ENCODE assay signal across 1 cellular context in genomic region chr15:101709466-101709865, GRCh38.
TF ChIP-seq lines count a peak whose summit lies in the region.

No MANE protein-coding gene starts in this region.

TF ChIP-seq in IMR-90, 13 proteins besides CTCF, POLR2A, EP300 and RAD21:
- TF ChIP-seq MXI1 (IDR thresholded peaks at IDR 0.05; ENCODE audit: borderline replicate concordance, low read depth, low read length) (no peak), RCOR1 (IDR thresholded peaks at IDR 0.05; ENCODE audit: insufficient replicate concordance, low read length) (no peak), MAZ (IDR thresholded peaks at IDR 0.05; ENCODE audit: borderline replicate concordance, low read depth, low read length) (no peak), MAFK (IDR thresholded peaks at IDR 0.05; ENCODE audit: low read depth, low read length) (no peak), BHLHE40 (IDR thresholded peaks at IDR 0.05; ENCODE audit: low read depth, low read length) (no peak), ELK1 (IDR thresholded peaks at IDR 0.05; ENCODE audit: borderline replicate concordance, low read depth, low read length) (no peak)
